8 cellular contexts compared by ENCODE assay signal in genomic region chr17:42101513-42102292, GRCh38. TPM values are rescaled to one million over a fixed set of nuclear protein-coding genes. Genes with fewer than 3 reads are reported as not detected.
DNase-seq lines count a peak whose midpoint lies in the region; ATAC-seq and TF ChIP-seq lines count a peak whose summit lies in the region.

No MANE protein-coding gene starts in this region.

- intact Hi-C loops in CD8-positive, alpha-beta T cell (cut with DNase I, micrococcal nuclease) = loop anchor here (1.0 kb wide), 2 partner anchors 34 to 76 kb away; no protein-coding TSS in a partner anchor
- intact Hi-C loops in heart right ventricle (cut with DNase I) = loop anchor here in 7 of 10 donors (2.0 to 10.0 kb wide), 6 partner anchors 34 to 139 kb away; partner anchors contain the start of genes NKIRAS2 (in 2 of the 7) and CNP (in 1 of the 7)

- no peaks in the 10 kb centered on the region for H3K9me3 Mint-ChIP-seq in CD8-positive, alpha-beta T cell
- H3K9me3 Mint-ChIP-seq in activated naive CD8-positive, alpha-beta T cell treated with anti-CD3 and anti-CD28 coated beads for 36 hours = no peaks in the 10 kb centered on the region

- H3K27ac ChIP-seq in CD8-positive, alpha-beta T cell (ENCODE audit: low read depth, low read length) = no peak overlapping the region
- H3K27ac ChIP-seq in SK-N-SH (ENCODE audit: low read depth in 2 of 2, low read length in 1 of 2) (no peak overlapping the region), heart right ventricle (no peak overlapping the region)

- H3K9me2 ChIP-seq in SK-N-SH = no peaks in the 10 kb centered on the region

- WGBS in SK-N-SH (ENCODE audit: low lambda C conversion rate) = 32% methylated on average over 9 of the region's 14 CpGs
- WGBS in heart right ventricle, 2 donors = 35 to 37% methylated on average over 14 of the region's 14 CpGs

- H4K20me1 ChIP-seq in SK-N-SH (ENCODE audit: insufficient read depth) = no peaks in the 10 kb centered on the region

- H3K27ac Mint-ChIP-seq in CD8-positive, alpha-beta T cell = no peak overlapping the region
- no peak overlapping the region for H3K27ac Mint-ChIP-seq in activated naive CD8-positive, alpha-beta T cell treated with anti-CD3 and anti-CD28 coated beads for 36 hours

- H3F3A ChIP-seq in SK-N-SH (replicated peaks; ENCODE audit: insufficient read depth) = no peaks in the 10 kb centered on the region

- POLR2A ChIA-PET in CD8-positive, alpha-beta T cell (lab: Charles Lee) = no interaction called here
- POLR2A ChIA-PET in SK-N-SH (lab: Yijun Ruan, JAX) = interaction anchor here (0.8 kb wide), 1 partner anchor 237 kb away, joined by 3 read pairs; the partner anchor contains the start of gene KLHL11

- H3K4me3 Mint-ChIP-seq in CD8-positive, alpha-beta T cell = no peak overlapping the region
- no peak overlapping the region for H3K4me3 Mint-ChIP-seq in activated naive CD8-positive, alpha-beta T cell treated with anti-CD3 and anti-CD28 coated beads for 36 hours

- H3K9ac ChIP-seq in SK-N-SH = no peak overlapping the region

- H3K4me2 ChIP-seq in SK-N-SH = no peak overlapping the region

- peak; percentile 86 for TF ChIP-seq RAD21 in SK-N-SH (IDR thresholded peaks at IDR 0.05; ENCODE audit: low read length)

- peaks cover 5% of the 10 kb centered on the region for H3K27me3 Mint-ChIP-seq in CD8-positive, alpha-beta T cell (ENCODE audit: low read depth)
- H3K27me3 Mint-ChIP-seq in activated naive CD8-positive, alpha-beta T cell treated with anti-CD3 and anti-CD28 coated beads for 36 hours = peaks cover 14% of the 10 kb centered on the region

- H3K36me3 Mint-ChIP-seq in CD8-positive, alpha-beta T cell = peaks cover 30% of the 10 kb centered on the region
- H3K36me3 Mint-ChIP-seq in activated naive CD8-positive, alpha-beta T cell treated with anti-CD3 and anti-CD28 coated beads for 36 hours = no peaks in the 10 kb centered on the region

- H3K79me2 ChIP-seq in SK-N-SH (ENCODE audit: insufficient read depth) = no peaks in the 10 kb centered on the region

- ATAC-seq in CD8-positive, alpha-beta T cell = peak; percentile 52
- ATAC-seq in heart right ventricle (peak; percentile 63 to 87 (median 82)), GM18511 (IDR thresholded peaks at IDR 0.05; ENCODE audit: unreplicated experiment) (no peak)

- H3K4me3 ChIP-seq in CD8-positive, alpha-beta T cell (ENCODE audit: low read depth, low read length) = no peak overlapping the region
- H3K4me3 ChIP-seq in SK-N-SH (ENCODE audit: low read depth in 2 of 2, low read length in 1 of 2) = no peak overlapping the region
- no peak overlapping the region for H3K4me3 ChIP-seq in heart right ventricle

- TF ChIP-seq EP300 in SK-N-SH (IDR thresholded peaks at IDR 0.05; ENCODE audit: borderline replicate concordance in 1 of 2, low read depth in 1 of 2, low read length in 1 of 2) = no peak

- peaks cover 3% of the 10 kb centered on the region for H3K36me3 ChIP-seq in CD8-positive, alpha-beta T cell (ENCODE audit: insufficient read depth, low read length)
- no peaks in the 10 kb centered on the region for H3K36me3 ChIP-seq in SK-N-SH (replicated peaks in 1 of 2; ENCODE audit: control insufficient read depth in 1 of 2, insufficient read depth in 2 of 2, low read length in 1 of 2)
- H3K36me3 ChIP-seq in heart right ventricle = peaks cover 0 to 48% (median 0%) of the 10 kb centered on the region in 9 donors

- H3K4me1 Mint-ChIP-seq in CD8-positive, alpha-beta T cell (ENCODE audit: low read depth) = peaks cover 8% of the 10 kb centered on the region
- peaks cover 5% of the 10 kb centered on the region for H3K4me1 Mint-ChIP-seq in activated naive CD8-positive, alpha-beta T cell treated with anti-CD3 and anti-CD28 coated beads for 36 hours

- H2AFZ ChIP-seq in SK-N-SH (ENCODE audit: low read depth) = no peak overlapping the region

- peak; percentile 76 for TF ChIP-seq CTCF in CD8-positive, alpha-beta T cell (IDR thresholded peaks at IDR 0.05)
- TF ChIP-seq CTCF in SK-N-SH (IDR thresholded peaks at IDR 0.05) = peak; percentile 86
- TF ChIP-seq CTCF in heart right ventricle (IDR thresholded peaks at IDR 0.05) = peak; percentile 69 to 89 (median 83)

- H3K4me1 ChIP-seq in CD8-positive, alpha-beta T cell (ENCODE audit: insufficient read depth, low read length) = peaks cover 9% of the 10 kb centered on the region
- H3K4me1 ChIP-seq in SK-N-SH (ENCODE audit: control insufficient read depth in 1 of 2, insufficient read depth in 2 of 2, low read depth in 1 of 2, low read length in 1 of 2) (peaks cover 0 to 8% of the 10 kb centered on the region in 2 experiments; a peak in 1 of 4 replicates), heart right ventricle (peaks cover 0 to 17% (median 10%) of the 10 kb centered on the region in 9 donors)

- H3K27me3 ChIP-seq in CD8-positive, alpha-beta T cell (ENCODE audit: insufficient read depth, low read length) = no peaks in the 10 kb centered on the region
- H3K27me3 ChIP-seq in SK-N-SH (ENCODE audit: insufficient read depth) (no peaks in the 10 kb centered on the region; the same call in 1 of the 2 replicates), heart right ventricle (peaks cover 2 to 21% (median 19%) of the 10 kb centered on the region in 7 donors)

- no peaks in the 10 kb centered on the region for H3K9me3 ChIP-seq in CD8-positive, alpha-beta T cell (ENCODE audit: low read length)
- H3K9me3 ChIP-seq in SK-N-SH (no peaks in the 10 kb centered on the region), heart right ventricle (no peaks in the 10 kb centered on the region)

- CTCF ChIA-PET in CD8-positive, alpha-beta T cell (lab: Charles Lee) = interaction anchor here (0.6 to 3.0 kb wide), 19 partner anchors 8 to 139 kb away, joined by 3 to 19 read pairs (median 5); partner anchors contain the start of genes DHX58 and NKIRAS2
- CTCF ChIA-PET in SK-N-SH (lab: Yijun Ruan, JAX) = interaction anchor here (0.5 to 29.9 kb wide), 41 partner anchors 10 to 376 kb away, joined by 3 to 496 read pairs (median 5); partner anchors contain the start of genes C17orf113, DHX58, DNAJC7 and KAT2A

- peak in 6 of 7 experiments; percentile 47 to 73 (median 64) for DNase-seq in CD8-positive, alpha-beta T cell
- DNase-seq in HK-2 (ENCODE audit: unreplicated experiment) (peak; percentile 76), SK-N-SH (peak; percentile 92), heart right ventricle (peak; percentile 71 to 85), putamen (ENCODE audit: low spot score) (peak; percentile 42), NCI-H1105 (lab: John Stamatoyannopoulos, UW) (no peak)
- DNase-seq in activated naive CD8-positive, alpha-beta T cell treated with anti-CD3 and anti-CD28 coated beads for 36 hours = peak; percentile 77

TF ChIP-seq in SK-N-SH, 30 proteins besides CTCF, POLR2A, EP300 and RAD21 (continues in another document):
- TF ChIP-seq JUND (IDR thresholded peaks at IDR 0.05) = no peak
- peak; percentile 76 for TF ChIP-seq SMC3 (IDR thresholded peaks at IDR 0.05; ENCODE audit: low read depth, low read length)
- no peak for TF ChIP-seq FOXJ3 (CRISPR knock-in tag; IDR thresholded peaks at IDR 0.05)

RNA-seq across cellular contexts. Expression of gene ZNF385C, which starts 3.4 kb away (rescaled TPM):
- total RNA-seq in CD8-positive, alpha-beta T cell = under 1 TPM in 1 of 2 experiments, not detected in 1; 0.19 TPM
- 0.05 and 0.13 TPM in 2 replicates for polyA plus RNA-seq in SK-N-SH (2012; rRNA removed)
- 0.05 and 0.09 TPM in 2 replicates for polyA plus RNA-seq in SK-N-SH (2012; cell fraction: cytosol; rRNA removed)
- polyA plus RNA-seq in SK-N-SH (2012; cell fraction: nucleus; rRNA removed) = 0.06 and 0.27 TPM in 2 replicates
- total RNA-seq in activated naive CD8-positive, alpha-beta T cell treated with anti-CD3 and anti-CD28 coated beads for 36 hours = 1 to 10 TPM in 1 of 2 experiments, under 1 TPM in 1; 0.92 to 1.2 TPM
- under 1 TPM in 9 of 10 donors, not detected in 1; 0.16 to 0.56 (median 0.24) TPM for total RNA-seq in heart right ventricle
- under 1 TPM; 0.09 to 0.29 TPM for polyA plus RNA-seq in heart right ventricle

RNA-seq across cellular contexts. Expression of gene DHX58, which starts 10.8 kb away (rescaled TPM):
- 10 to 100 TPM; 32.8 to 39.1 TPM for total RNA-seq in CD8-positive, alpha-beta T cell
- polyA plus RNA-seq in SK-N-SH (2012; rRNA removed) (1.2 and 1.6 TPM in 2 replicates), heart right ventricle (10 to 100 TPM in 1 of 2 donors, 1 to 10 TPM in 1; 3.4 to 16.9 TPM)
- polyA plus RNA-seq in SK-N-SH (2012; cell fraction: cytosol; rRNA removed) = 0.48 and 0.62 TPM in 2 replicates
- 2.9 and 3.0 TPM in 2 replicates for polyA plus RNA-seq in SK-N-SH (2012; cell fraction: nucleus; rRNA removed)
- total RNA-seq in activated naive CD8-positive, alpha-beta T cell treated with anti-CD3 and anti-CD28 coated beads for 36 hours = 10 to 100 TPM; 23.5 to 24.9 TPM
- total RNA-seq in heart right ventricle = 1 to 10 TPM; 2.2 to 8.4 (median 4.0) TPM

RNA-seq across cellular contexts. Expression of gene KAT2A, which starts 19.5 kb away (rescaled TPM):
- 10 to 100 TPM; 39.3 to 42.5 TPM for total RNA-seq in CD8-positive, alpha-beta T cell
- 45.1 and 58.6 TPM in 2 replicates for polyA plus RNA-seq in SK-N-SH (2012; rRNA removed)
- polyA plus RNA-seq in SK-N-SH (2012; cell fraction: cytosol; rRNA removed) = 10.6 and 15.2 TPM in 2 replicates
- polyA plus RNA-seq in SK-N-SH (2012; cell fraction: nucleus; rRNA removed) = 429 and 445 TPM in 2 replicates
- 10 to 100 TPM; 49.1 to 51.6 TPM for total RNA-seq in activated naive CD8-positive, alpha-beta T cell treated with anti-CD3 and anti-CD28 coated beads for 36 hours
- 10 to 100 TPM in 9 of 10 donors, 1 to 10 TPM in 1; 9.3 to 29.7 (median 13.3) TPM for total RNA-seq in heart right ventricle
- 100 to 1,000 TPM in 1 of 2 donors, 10 to 100 TPM in 1; 20.6 to 118 TPM for polyA plus RNA-seq in heart right ventricle

RNA-seq across cellular contexts. Expression of gene HSPB9, which starts 20.9 kb away (rescaled TPM):
- not detected for total RNA-seq in CD8-positive, alpha-beta T cell
- polyA plus RNA-seq in SK-N-SH (2012; rRNA removed) (0.03 and 0.05 TPM in 2 replicates), heart right ventricle (under 1 TPM; 0.01 to 0.29 TPM)
- polyA plus RNA-seq in SK-N-SH (2012; cell fraction: cytosol; rRNA removed) = 0.01 TPM in 2 replicates
- polyA plus RNA-seq in SK-N-SH (2012; cell fraction: nucleus; rRNA removed) = 0.21 and 0.50 TPM in 2 replicates
- under 1 TPM; 0.18 to 0.33 TPM for total RNA-seq in activated naive CD8-positive, alpha-beta T cell treated with anti-CD3 and anti-CD28 coated beads for 36 hours
- under 1 TPM in 1 of 10 donors, not detected in 9; 0.23 TPM for total RNA-seq in heart right ventricle

RNA-seq across cellular contexts. Expression of gene C17orf113, which starts 51.3 kb away (rescaled TPM):
- total RNA-seq in CD8-positive, alpha-beta T cell = under 1 TPM; 0.14 to 0.22 TPM
- polyA plus RNA-seq in SK-N-SH (2012; rRNA removed) (0.44 and 0.52 TPM in 2 replicates), heart right ventricle (1 to 10 TPM in 1 of 2 donors, under 1 TPM in 1; 0.26 to 1.2 TPM)
- polyA plus RNA-seq in SK-N-SH (2012; cell fraction: cytosol; rRNA removed) = 0.19 and 0.45 TPM in 2 replicates
- polyA plus RNA-seq in SK-N-SH (2012; cell fraction: nucleus; rRNA removed) = 0.83 and 0.94 TPM in 2 replicates
- under 1 TPM; 0.23 to 0.40 TPM for total RNA-seq in activated naive CD8-positive, alpha-beta T cell treated with anti-CD3 and anti-CD28 coated beads for 36 hours
- 1 to 10 TPM in 3 of 10 donors, under 1 TPM in 7; 0.46 to 1.2 (median 0.88) TPM for total RNA-seq in heart right ventricle
